ENCODE assay signal across 8 cellular contexts in genomic region chr9:126499005-126499910, GRCh38.
DNase-seq lines count a peak whose midpoint lies in the region; TF ChIP-seq lines count a peak whose summit lies in the region.

No MANE protein-coding gene starts in this region.

- no peaks in the 10 kb centered on the region for H3K9me3 ChIP-seq in mucosa of stomach (ENCODE audit: control insufficient read depth, low read length)
- no peaks in the 10 kb centered on the region for H3K9me3 ChIP-seq in tibial artery

- H3K4me3 ChIP-seq in mucosa of stomach (ENCODE audit: low read length): no peak overlapping the region
- H3K4me3 ChIP-seq in tibial artery: peak overlapping the region; percentile 43 to 50

- TF ChIP-seq CTCF in tibial artery (IDR thresholded peaks at IDR 0.05): peak; percentile 92 to 100

- peak overlapping the region; percentile 56 for H3K9ac ChIP-seq in mucosa of stomach (ENCODE audit: low read length)

- H3K4me1 ChIP-seq in mucosa of stomach (ENCODE audit: control insufficient read depth, insufficient read depth, low read length): peaks cover 20% of the 10 kb centered on the region
- H3K4me1 ChIP-seq in tibial artery: peaks cover 0 to 27% (median 17%) of the 10 kb centered on the region in 4 donors

- intact Hi-C loops in tibial artery (cut with DNase I; ENCODE audit: low total_unique reads): loop anchor here (5.0 kb wide), 1 partner anchor 102 kb away; no protein-coding TSS in a partner anchor

- DNase-seq in SKM-1 treated with dmso at 0.1 percent for 144 hours (lab: John Stamatoyannopoulos, UW; ENCODE audit: unreplicated experiment) (peak; percentile 40), SKM-1 (lab: John Stamatoyannopoulos, UW; ENCODE audit: unreplicated experiment) (no peak), NCI-H2171 treated with DMSO at 0.1 percent for 48 hours (lab: John Stamatoyannopoulos, UW) (peak; percentile 61), epidermal melanocyte (ENCODE audit: insufficient read length, low spot score) (peak; percentile 40), tibial artery (no peak), A172 (ENCODE audit: low spot score) (no peak)
- DNase-seq in activated CD8-positive, alpha-beta memory T cell treated with anti-CD3 and anti-CD28 coated beads for 24 hours: peak; percentile 85

- H3K36me3 ChIP-seq in mucosa of stomach (ENCODE audit: control insufficient read depth, insufficient read depth, low read length) (no peaks in the 10 kb centered on the region), tibial artery (peaks cover 8 to 15% (median 15%) of the 10 kb centered on the region in 3 donors)

- no peak overlapping the region for H3K27ac ChIP-seq in tibial artery

- H3K27me3 ChIP-seq in mucosa of stomach (ENCODE audit: control insufficient read depth, insufficient read depth, low read length): peaks cover 15% of the 10 kb centered on the region
- H3K27me3 ChIP-seq in tibial artery: peaks cover 0 to 10% of the 10 kb centered on the region in 2 donors

Comparison
In these comparisons a context has a peak if more than half of its experiments do, and no peak if none do; other contexts are left out.
1. DNase-seq: peak in SKM-1 treated with dmso at 0.1 percent for 144 hours (single experiment), NCI-H2171 treated with DMSO at 0.1 percent for 48 hours (single experiment), activated CD8-positive, alpha-beta memory T cell treated with anti-CD3 and anti-CD28 coated beads for 24 hours (single experiment) and epidermal melanocyte (single experiment); none in SKM-1 (single experiment), tibial artery (0 of 2) and A172 (single experiment).